1 cellular context compared by ENCODE assay signal in genomic region chr12:48506836-48507235, GRCh38. TPM values are rescaled to one million over a fixed set of nuclear protein-coding genes. Genes with fewer than 3 reads are reported as not detected.
"Had no signal": no experiment of that assay in that cellular context is flagged by ENCODE, and none has a peak within 500 bp of the region (broad histone marks: within the 10 kb centered on the region; RNA-seq: fewer than 3 reads in every experiment).

No MANE protein-coding gene starts in this region.

RNA-seq across cellular contexts. Expression of gene OR8S1, which starts 18.6 kb away (rescaled TPM):
- polyA plus RNA-seq: GM12878 had no signal

RNA-seq across cellular contexts. Expression of gene ANP32D, which starts 34.5 kb away (rescaled TPM):
- polyA plus RNA-seq: GM12878 had no signal
